1 cellular context compared by ENCODE assay signal in genomic region chr11:112042161-112042960, GRCh38.
TF ChIP-seq lines count a peak whose summit lies in the region.

No MANE protein-coding gene starts in this region.

TF ChIP-seq in SK-N-SH, 30 proteins besides CTCF, POLR2A, EP300 and RAD21:
- TF ChIP-seq TCF12 (IDR thresholded peaks at IDR 0.05) (0 out of 2 replicates have a peak, but pooled peaks have one; percentile 15), NRF1 (IDR thresholded peaks at IDR 0.05; ENCODE audit: low read depth, low read length) (no peak), USF2 (IDR thresholded peaks at IDR 0.05; ENCODE audit: borderline replicate concordance, low read depth, low read length) (no peak), GABPA (IDR thresholded peaks at IDR 0.05; ENCODE audit: low read depth) (no peak), JUND (IDR thresholded peaks at IDR 0.05) (peak; percentile 43), FOSL2 (IDR thresholded peaks at IDR 0.05; ENCODE audit: borderline replicate concordance, low read depth) (peak; percentile 38; the same call in 1 of the 2 replicates)
